In genomic region chr1:165416876-165417275, GRCh38 we compare ENCODE assay signal across 31 cellular contexts. TPM values are rescaled to one million over a fixed set of nuclear protein-coding genes. Genes with fewer than 3 reads are reported as not detected.
"Had no signal": no experiment of that assay in that cellular context is flagged by ENCODE, and none has a peak within 500 bp of the region (broad histone marks: within the 10 kb centered on the region; RNA-seq: fewer than 3 reads in every experiment).

No MANE protein-coding gene starts in this region.

- H3K36me3 Mint-ChIP-seq: immature natural killer cell; mesothelial cell of epicardium; naive B cell; natural killer cell; stimulated activated memory B cell treated with anti-CD40 and anti-IgM and Interleukin-4, amounts not matched to agents 10 μg/mL and 1 μg/mL and 100 μg/mL, for 72 hours had no signal

- H3K4me1 ChIP-seq: right lobe of liver, testis, thyroid gland, transverse colon, upper lobe of left lung, uterus had no signal

- H3K4me3 Mint-ChIP-seq: immature natural killer cell; mesothelial cell of epicardium; naive B cell; natural killer cell; nephron progenitor cell; stimulated activated memory B cell treated with anti-CD40 and anti-IgM and Interleukin-4, amounts not matched to agents 10 μg/mL and 1 μg/mL and 100 μg/mL, for 72 hours; stimulated activated naive CD8-positive, alpha-beta T cell treated with anti-CD3 and anti-CD28 coated beads, Interleukin-15, amount 100 ng/mL, for 72 hours had no signal

- H3K27ac Mint-ChIP-seq: immature natural killer cell; mesothelial cell of epicardium; naive B cell; natural killer cell; nephron progenitor cell; progenitor cell of endocrine pancreas; stimulated activated memory B cell treated with anti-CD40 and anti-IgM and Interleukin-4, amounts not matched to agents 10 μg/mL and 1 μg/mL and 100 μg/mL, for 72 hours had no signal

- H3K27ac ChIP-seq: ovary, right lobe of liver, testis, thyroid gland, transverse colon, upper lobe of left lung, uterus had no signal

- H3K4me1 Mint-ChIP-seq: immature natural killer cell; mesothelial cell of epicardium; naive B cell; natural killer cell; nephron progenitor cell; stimulated activated memory B cell treated with anti-CD40 and anti-IgM and Interleukin-4, amounts not matched to agents 10 μg/mL and 1 μg/mL and 100 μg/mL, for 72 hours; stimulated activated naive CD8-positive, alpha-beta T cell treated with anti-CD3 and anti-CD28 coated beads, Interleukin-15, amount 100 ng/mL, for 72 hours had no signal

- H3K4me2 ChIP-seq: smooth muscle cell had no signal

- DNase-seq: hypothalamus; immature natural killer cell; islet precursor cell; mesendoderm; naive B cell; natural killer cell; nephron progenitor cell; ovary; retina; right lobe of liver; stimulated activated CD4-positive, alpha-beta T cell treated with anti-CD3 and anti-CD28 coated beads, Interleukin-1b, Interleukin-23, amount 100 ng/mL, for 48 hours; stimulated activated CD4-positive, alpha-beta T cell treated with anti-CD3 and anti-CD28 coated beads, Interleukin-2, amount 100 ng/mL, for 48 hours; stimulated activated CD4-positive, alpha-beta T cell treated with anti-CD3 and anti-CD28 coated beads, Interleukin-4, amount 100 ng/mL, for 4 hours; stimulated activated CD8-positive, alpha-beta memory T cell treated with anti-CD3 and anti-CD28 coated beads, Interleukin-4, amount 100 ng/mL, for 48 hours; stimulated activated naive CD4-positive, alpha-beta T cell treated with Interleukin-2 at 50 U/mL for 16 hours; stimulated activated naive CD8-positive, alpha-beta T cell treated with anti-CD3 and anti-CD28 coated beads, Interleukin-15, amount 100 ng/mL, for 72 hours; substantia nigra; testis; thyroid gland; transverse colon; upper lobe of left lung; uterus had no signal

- H3K9me3 ChIP-seq: ovary, right lobe of liver, testis, thyroid gland, transverse colon, upper lobe of left lung, uterus had no signal

- H3K4me3 ChIP-seq: lung, ovary, right lobe of liver, smooth muscle cell, testis, thyroid gland, transverse colon, upper lobe of left lung, uterus had no signal

- H3K27me3 ChIP-seq: ovary, right lobe of liver, testis, thyroid gland, upper lobe of left lung, uterus had no signal

- H3K9me3 Mint-ChIP-seq: immature natural killer cell; mesothelial cell of epicardium; naive B cell; natural killer cell; nephron progenitor cell; stimulated activated memory B cell treated with anti-CD40 and anti-IgM and Interleukin-4, amounts not matched to agents 10 μg/mL and 1 μg/mL and 100 μg/mL, for 72 hours; stimulated activated naive CD8-positive, alpha-beta T cell treated with anti-CD3 and anti-CD28 coated beads, Interleukin-15, amount 100 ng/mL, for 72 hours had no signal

- ATAC-seq: left lobe of liver; natural killer cell; right lobe of liver; stimulated activated memory B cell treated with anti-CD40 and anti-IgM and Interleukin-4, amounts not matched to agents 10 μg/mL and 1 μg/mL and 100 μg/mL, for 72 hours; stimulated activated naive CD8-positive, alpha-beta T cell treated with anti-CD3 and anti-CD28 coated beads, Interleukin-15, amount 100 ng/mL, for 72 hours had no signal

- H3K36me3 ChIP-seq: ovary, right lobe of liver, thyroid gland, transverse colon, upper lobe of left lung, uterus had no signal

RNA-seq across cellular contexts. Expression of gene RXRG, which starts 28.1 kb away (rescaled TPM):
- total RNA-seq: kidney epithelial cell, mononuclear cell, natural killer cell, pulmonary artery endothelial cell, smooth muscle cell had no signal
- polyA plus RNA-seq: immature natural killer cell had no signal
